In genomic region chr4:41990383-41991111, GRCh38 we compare ENCODE assay signal across 8 cellular contexts. TPM values are rescaled to one million over a fixed set of nuclear protein-coding genes. Genes with fewer than 3 reads are reported as not detected.
DNase-seq lines count a peak whose midpoint lies in the region; ATAC-seq, FAIRE-seq and TF ChIP-seq lines count a peak whose summit lies in the region.

Gene SLC30A9, plus strand, starts transcription at chr4:41990530. Its CDS starts 122 bp downstream, at chr4:41990652.

- DNase-seq in DMS 273 treated with DMSO at 0.1 percent for 48 hours (lab: John Stamatoyannopoulos, UW) = peak; percentile 62
- peak; percentile 93 for DNase-seq in HuH-7 (ENCODE audit: low spot score)
- peak; percentile 91 for DNase-seq in activated CD8-positive, alpha-beta memory T cell treated with anti-CD3 and anti-CD28 coated beads, Interleukin-2, amount 50 U/mL, for 4 hours
- DNase-seq in endothelial cell of umbilical vein (ENCODE audit: low read depth, low spot score) = peak; percentile 95
- peak; percentile 97 for DNase-seq in midbrain (lab: John Stamatoyannopoulos, UW)
- DNase-seq in stimulated activated CD8-positive, alpha-beta memory T cell treated with anti-CD3 and anti-CD28 coated beads, Interleukin-2, amount 100 ng/mL, for 1 hour (ENCODE audit: low read depth in 2 of 2) = peak; percentile 83 to 85

- peak; percentile 98 for ATAC-seq in GM21515 (IDR thresholded peaks at IDR 0.05; ENCODE audit: unreplicated experiment)

- peak; percentile 92 for FAIRE-seq in endothelial cell of umbilical vein (lab: Jason Lieb, UNC)

- H3K9me2 ChIP-seq in OCI-LY1 (ENCODE audit: low read depth, low read length) = no peaks in the 10 kb centered on the region

- no peaks in the 10 kb centered on the region for H3K36me3 ChIP-seq in OCI-LY1 (ENCODE audit: insufficient read depth, low read length)
- no peaks in the 10 kb centered on the region for H3K36me3 ChIP-seq in endothelial cell of umbilical vein (ENCODE audit: control insufficient read depth in 2 of 2, extremely low read depth in 1 of 2, insufficient read depth in 2 of 2, low read length in 2 of 2)

- H3K27me3 ChIP-seq in OCI-LY1 (ENCODE audit: insufficient read depth, low read length) (no peaks in the 10 kb centered on the region), endothelial cell of umbilical vein (ENCODE audit: control insufficient read depth in 2 of 2, insufficient read depth in 2 of 2, low read length in 2 of 2) (no peaks in the 10 kb centered on the region)

- intact Hi-C loops in endothelial cell of umbilical vein (cut with micrococcal nuclease) = loop anchor here (1.0 kb wide), 1 partner anchor 55 kb away; the partner anchor contains the start of gene TMEM33

- H2AFZ ChIP-seq in OCI-LY1 (ENCODE audit: low read length) (peak within 1 kb of the TSS; percentile 77), endothelial cell of umbilical vein (ENCODE audit: low read depth, low read length) (peak within 1 kb of the TSS; percentile 95)

- H4K20me1 ChIP-seq in OCI-LY1 (ENCODE audit: insufficient read depth, low read length) = no peaks in the 10 kb centered on the region
- H4K20me1 ChIP-seq in endothelial cell of umbilical vein (replicated peaks; ENCODE audit: control insufficient read depth, extremely low read depth, insufficient read depth, low read length) = no peaks in the 10 kb centered on the region

- H3K79me2 ChIP-seq in OCI-LY1 (ENCODE audit: insufficient read depth, low read length) (peaks cover 22% of the 10 kb centered on the region), endothelial cell of umbilical vein (ENCODE audit: control insufficient read depth, insufficient read depth, low read length) (peaks cover 19% of the 10 kb centered on the region)

- TF ChIP-seq CTCF in OCI-LY1 (IDR thresholded peaks at IDR 0.05; ENCODE audit: low read length) (0 out of 2 replicates have a peak, but pooled peaks have one; percentile 6), endothelial cell of umbilical vein (IDR thresholded peaks at IDR 0.05; ENCODE audit: extremely low read depth in 1 of 2, insufficient read depth in 1 of 2, low read depth in 1 of 2, low read length in 2 of 2) (peak; percentile 19 to 57)

- H3K4me2 ChIP-seq in OCI-LY1 (ENCODE audit: low read length) = peak within 1 kb of the TSS; percentile 94
- peak within 1 kb of the TSS; percentile 95 for H3K4me2 ChIP-seq in endothelial cell of umbilical vein (ENCODE audit: insufficient read depth, low read length)

- H3K4me3 ChIP-seq in OCI-LY1 (ENCODE audit: low read depth, low read length, poor library complexity, severe bottlenecking) (peak within 1 kb of the TSS; percentile 85), endothelial cell of umbilical vein (replicated peaks in 1 of 3; ENCODE audit: insufficient read depth in 1 of 3, low read depth in 1 of 3, low read length in 3 of 3) (peak within 1 kb of the TSS; percentile 51 to 96 (median 85))

- peak; percentile 90 for TF ChIP-seq POLR2A in endothelial cell of umbilical vein (IDR thresholded peaks at IDR 0.05; ENCODE audit: low read depth, low read length)

- BruUV-seq in endothelial cell of umbilical vein (replicated peaks; lab: Mats Ljungman, UMichigan) = TSS peak; percentile 69

- POLR2A ChIA-PET in endothelial cell of umbilical vein (lab: Charles Lee) = no interaction called here

- no peaks in the 10 kb centered on the region for H3K9me1 ChIP-seq in endothelial cell of umbilical vein (replicated peaks; ENCODE audit: control insufficient read depth, extremely low read depth, insufficient read depth, low read length)

- CTCF ChIA-PET in endothelial cell of umbilical vein (lab: Charles Lee) = interaction anchor here (0.8 to 1.6 kb wide), 3 partner anchors 14 to 58 kb away, joined by 3 to 5 read pairs (median 3); no protein-coding TSS in a partner anchor

- H3F3A ChIP-seq in OCI-LY1 (ENCODE audit: insufficient read depth, low read length) = no peaks in the 10 kb centered on the region

- H3K9me3 ChIP-seq in OCI-LY1 (ENCODE audit: low read length) (no peaks in the 10 kb centered on the region), endothelial cell of umbilical vein (replicated peaks; ENCODE audit: control insufficient read depth, insufficient read depth, low read length) (no peaks in the 10 kb centered on the region)

- H3K9ac ChIP-seq in OCI-LY1 (ENCODE audit: low read length) (peak within 1 kb of the TSS; percentile 80), endothelial cell of umbilical vein (replicated peaks; ENCODE audit: extremely low read depth, insufficient read depth, low read length) (peak within 1 kb of the TSS; percentile 81)

- H3K4me1 ChIP-seq in OCI-LY1 (ENCODE audit: insufficient read depth, low read length, severe bottlenecking) (peaks cover 32% of the 10 kb centered on the region), endothelial cell of umbilical vein (ENCODE audit: control insufficient read depth, extremely low read depth, insufficient read depth, low read length) (peaks cover 14% of the 10 kb centered on the region)

- no peak within 1 kb of the TSS for H3K27ac ChIP-seq in OCI-LY1 (ENCODE audit: low read depth, low read length, poor library complexity, severe bottlenecking)
- peak within 1 kb of the TSS; percentile 60 for H3K27ac ChIP-seq in endothelial cell of umbilical vein (ENCODE audit: insufficient read depth, low read depth, low read length)

- dilution Hi-C loops in endothelial cell of umbilical vein (cut with MboI; ENCODE audit: extremely low pct_ligation_motif_present, low sequenced_read_pairs) = no loop called here

TF ChIP-seq in endothelial cell of umbilical vein, 7 proteins besides CTCF, POLR2A, EP300 and RAD21:
- TF ChIP-seq GATA2 (IDR thresholded peaks at IDR 0.05; ENCODE audit: insufficient read depth, insufficient read length, low read depth, low read length) = no peak
- peak; percentile 88 for TF ChIP-seq POLR2AphosphoS5 (IDR thresholded peaks at IDR 0.05; ENCODE audit: insufficient read depth, low read depth, low read length)
- TF ChIP-seq, protein P1, sequence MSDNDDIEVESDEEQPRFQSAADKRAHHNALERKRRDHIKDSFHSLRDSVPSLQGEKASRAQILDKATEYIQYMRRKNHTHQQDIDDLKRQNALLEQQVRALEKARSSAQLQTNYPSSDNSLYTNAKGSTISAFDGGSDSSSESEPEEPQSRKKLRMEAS (IDR thresholded peaks at IDR 0.05; ENCODE audit: insufficient read depth, insufficient read length) = no peak
- peak; percentile 58 for TF ChIP-seq JUN (IDR thresholded peaks at IDR 0.05; ENCODE audit: borderline replicate concordance, insufficient read depth, insufficient read length, low read depth)
- TF ChIP-seq FOS (IDR thresholded peaks at IDR 0.05; ENCODE audit: borderline replicate concordance, insufficient read depth, low read length) = peak; percentile 5
- TF ChIP-seq MYC (IDR thresholded peaks at IDR 0.05; ENCODE audit: low read depth, low read length) = no peak
- TF ChIP-seq EZH2 (IDR thresholded peaks at IDR 0.05; ENCODE audit: borderline replicate concordance, low read depth, low read length, severe bottlenecking) = no peak

RNA-seq across cellular contexts. Expression of gene SLC30A9, which starts in this region (rescaled TPM):
- total RNA-seq in endothelial cell of umbilical vein = 40.6 and 44.4 TPM in 2 replicates
- 20.2 and 24.5 TPM in 2 replicates for polyA plus RNA-seq in endothelial cell of umbilical vein
- polyA plus RNA-seq in endothelial cell of umbilical vein (2011; cell fraction: cytosol; rRNA removed) = 20.5 and 21.4 TPM in 2 replicates
- 16.6 and 19.1 TPM in 2 replicates for polyA plus RNA-seq in endothelial cell of umbilical vein (2011; cell fraction: nucleus; rRNA removed)
- 29.4 and 36.5 TPM in 2 replicates for polyA plus RNA-seq in endothelial cell of umbilical vein (2012)
- 47.8 and 50.9 TPM in 2 replicates for polyA minus RNA-seq in endothelial cell of umbilical vein
- 33.5 TPM for polyA minus RNA-seq in endothelial cell of umbilical vein (2011; cell fraction: cytosol; rRNA and poly(A)+ RNA removed)
- polyA minus RNA-seq in endothelial cell of umbilical vein (2011; cell fraction: nucleus; rRNA and poly(A)+ RNA removed) = 26.2 and 32.1 TPM in 2 replicates
